ENCODE assay signal across 8 cellular contexts in the genomic region with DNA sequence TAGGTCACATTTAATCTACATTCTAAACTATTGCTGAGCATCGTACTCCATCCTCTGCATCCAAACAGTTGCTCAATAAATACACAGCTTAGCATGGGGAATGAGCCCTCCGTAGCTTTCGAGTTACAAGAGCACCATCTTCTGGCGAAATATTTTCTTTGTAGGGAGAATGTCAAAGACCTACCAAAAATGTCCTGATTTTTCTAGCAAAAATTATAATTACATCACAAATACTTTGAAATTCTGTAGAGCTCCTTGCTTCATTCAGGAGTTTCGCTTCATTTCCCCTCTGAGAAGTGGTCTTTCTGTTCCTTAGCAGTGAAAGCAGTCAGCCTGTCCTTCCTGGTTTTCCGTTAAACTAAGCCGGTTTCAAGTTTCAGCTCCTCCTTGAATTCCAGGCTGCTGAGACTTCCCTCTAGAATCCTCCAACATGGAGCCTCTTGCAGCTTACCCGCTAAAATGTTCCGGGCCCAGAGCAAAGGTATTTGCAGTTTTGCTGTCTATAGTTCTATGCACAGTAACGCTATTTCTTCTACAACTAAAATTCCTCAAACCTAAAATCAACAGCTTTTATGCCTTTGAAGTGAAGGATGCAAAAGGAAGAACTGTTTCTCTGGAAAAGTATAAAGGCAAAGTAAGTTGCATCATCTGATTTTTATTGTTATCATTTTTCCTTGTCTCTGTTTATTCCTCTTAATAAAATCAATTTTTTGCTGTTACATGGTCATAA. TPM values are rescaled to one million over a fixed set of nuclear protein-coding genes. Genes with fewer than 3 reads are reported as not detected.
DNase-seq lines count a peak whose midpoint lies in the region; ATAC-seq, FAIRE-seq and TF ChIP-seq lines count a peak whose summit lies in the region.

A gene with protein sequence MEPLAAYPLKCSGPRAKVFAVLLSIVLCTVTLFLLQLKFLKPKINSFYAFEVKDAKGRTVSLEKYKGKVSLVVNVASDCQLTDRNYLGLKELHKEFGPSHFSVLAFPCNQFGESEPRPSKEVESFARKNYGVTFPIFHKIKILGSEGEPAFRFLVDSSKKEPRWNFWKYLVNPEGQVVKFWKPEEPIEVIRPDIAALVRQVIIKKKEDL (plus strand): TSS at position 409 of the 730 bp plus-strand sequence. CDS start 22 bp downstream, at position 431.

- peak within 1 kb of the TSS; percentile 96 for H3K9ac ChIP-seq in endothelial cell of umbilical vein (replicated peaks; ENCODE audit: extremely low read depth, insufficient read depth, low read length)

- no TSS peak for BruUV-seq in endothelial cell of umbilical vein (replicated peaks; lab: Mats Ljungman, UMichigan)

- no peaks in the 10 kb centered on the region for H3K27me3 ChIP-seq in endothelial cell of umbilical vein (ENCODE audit: control insufficient read depth in 2 of 2, insufficient read depth in 2 of 2, low read length in 2 of 2)

- no peaks in the 10 kb centered on the region for H3K9me1 ChIP-seq in endothelial cell of umbilical vein (replicated peaks; ENCODE audit: control insufficient read depth, extremely low read depth, insufficient read depth, low read length)

- TF ChIP-seq CTCF in RWPE1 (conservative IDR thresholded peaks at IDR 0.05; ENCODE audit: low read depth) (peak; percentile 83), endothelial cell of umbilical vein (IDR thresholded peaks at IDR 0.05; ENCODE audit: extremely low read depth in 1 of 2, insufficient read depth in 1 of 2, low read depth in 1 of 2, low read length in 2 of 2) (peak; percentile 42 to 46), mesothelial cell of epicardium (IDR thresholded peaks at IDR 0.05; ENCODE audit: unreplicated experiment) (no peak)

- ATAC-seq in GM18498 (IDR thresholded peaks at IDR 0.05; ENCODE audit: unreplicated experiment) = no peak

- H3K36me3 ChIP-seq in endothelial cell of umbilical vein (ENCODE audit: control insufficient read depth in 2 of 2, extremely low read depth in 1 of 2, insufficient read depth in 2 of 2, low read length in 2 of 2) (peaks cover 4 to 16% of the 10 kb centered on the region in 2 experiments), urinary bladder (ENCODE audit: insufficient read depth) (no peaks in the 10 kb centered on the region)

- TF ChIP-seq POLR2A in endothelial cell of umbilical vein (IDR thresholded peaks at IDR 0.05; ENCODE audit: low read depth, low read length) = peak; percentile 88

- H4K20me1 ChIP-seq in endothelial cell of umbilical vein (replicated peaks; ENCODE audit: control insufficient read depth, extremely low read depth, insufficient read depth, low read length) = peaks cover 6% of the 10 kb centered on the region

- peak; percentile 80 for FAIRE-seq in endothelial cell of umbilical vein (lab: Jason Lieb, UNC)

- H3K4me3 ChIP-seq in endothelial cell of umbilical vein (replicated peaks in 1 of 3; ENCODE audit: insufficient read depth in 1 of 3, low read depth in 1 of 3, low read length in 3 of 3) (peak within 1 kb of the TSS; percentile 66 to 100 (median 96)), urinary bladder (ENCODE audit: low read depth, low read length) (peak within 1 kb of the TSS; percentile 40)

- no peaks in the 10 kb centered on the region for H3K9me3 ChIP-seq in endothelial cell of umbilical vein (replicated peaks; ENCODE audit: control insufficient read depth, insufficient read depth, low read length)

- H3K27ac ChIP-seq in RWPE1 (no peak within 1 kb of the TSS), endothelial cell of umbilical vein (ENCODE audit: insufficient read depth, low read depth, low read length) (peak within 1 kb of the TSS; percentile 89), urinary bladder (ENCODE audit: low read depth) (no peak within 1 kb of the TSS)

- peaks cover 10% of the 10 kb centered on the region for H3K36me3 Mint-ChIP-seq in mesothelial cell of epicardium

- POLR2A ChIA-PET in RWPE1 (lab: Yijun Ruan, JAX; ENCODE audit: low non-redundant PET) = interaction anchor here (0.9 to 1.3 kb wide), 2 partner anchors 254 to 255 kb away, joined by 4 to 5 read pairs; no protein-coding TSS in a partner anchor
- POLR2A ChIA-PET in endothelial cell of umbilical vein (lab: Charles Lee) = interaction anchor here (0.7 to 1.5 kb wide), 5 partner anchors 12 to 850 kb away, joined by 3 to 8 read pairs (median 5); a partner anchor contains a TSS

- 3% methylated on average over 10 of the region's 10 CpGs for WGBS in urinary bladder

- H3K9me3 Mint-ChIP-seq in mesothelial cell of epicardium = no peaks in the 10 kb centered on the region

- H3K27me3 Mint-ChIP-seq in mesothelial cell of epicardium (ENCODE audit: low read depth) = peaks cover 12% of the 10 kb centered on the region

- H3K4me2 ChIP-seq in endothelial cell of umbilical vein (ENCODE audit: insufficient read depth, low read length) = peak within 1 kb of the TSS; percentile 100

- peaks cover 53% of the 10 kb centered on the region for H3K4me1 ChIP-seq in endothelial cell of umbilical vein (ENCODE audit: control insufficient read depth, extremely low read depth, insufficient read depth, low read length)
- H3K4me1 ChIP-seq in urinary bladder (ENCODE audit: insufficient read depth) = no peaks in the 10 kb centered on the region

- peak; percentile 25 for DNase-seq in COR-L47 (lab: John Stamatoyannopoulos, UW)
- DNase-seq in HS-5 (ENCODE audit: low read depth) = peak; percentile 90
- DNase-seq in RWPE1 (ENCODE audit: low spot score) = peak; percentile 87
- peak; percentile 89 for DNase-seq in endothelial cell of umbilical vein (ENCODE audit: low read depth, low spot score)
- DNase-seq in mesothelial cell of epicardium (ENCODE audit: low spot score in 2 of 2, unreplicated experiment in 2 of 2) = peak in 1 of 2 experiments; percentile 47
- no peak for DNase-seq in middle frontal gyrus (ENCODE audit: extremely low spot score, low spot score)

- H3K27ac Mint-ChIP-seq in mesothelial cell of epicardium = peak within 1 kb of the TSS; percentile 95

- no peak within 1 kb of the TSS for H2AFZ ChIP-seq in endothelial cell of umbilical vein (ENCODE audit: low read depth, low read length)

- peak within 1 kb of the TSS; percentile 93 for H3K4me3 Mint-ChIP-seq in mesothelial cell of epicardium

- dilution Hi-C loops in endothelial cell of umbilical vein (cut with MboI; ENCODE audit: extremely low pct_ligation_motif_present, low sequenced_read_pairs) = loop anchor here (10.0 kb wide), 1 partner anchor 75 kb away; a partner anchor contains a TSS

- peaks cover 34% of the 10 kb centered on the region for H3K79me2 ChIP-seq in endothelial cell of umbilical vein (ENCODE audit: control insufficient read depth, insufficient read depth, low read length)

- intact Hi-C loops in endothelial cell of umbilical vein (cut with micrococcal nuclease) = loop anchor here (1.0 to 2.0 kb wide), 4 partner anchors 175 to 915 kb away; a partner anchor contains a TSS

- CTCF ChIA-PET in RWPE1 (lab: Yijun Ruan, JAX) (interaction anchor here (0.6 to 1.7 kb wide), 37 partner anchors 10 to 1255 kb away, joined by 3 to 54 read pairs (median 4); a partner anchor contains a TSS), endothelial cell of umbilical vein (lab: Charles Lee) (interaction anchor here (0.6 to 4.8 kb wide), 67 partner anchors 9 to 931 kb away, joined by 3 to 480 read pairs (median 5); a partner anchor contains a TSS)

- H3K4me1 Mint-ChIP-seq in mesothelial cell of epicardium = peaks cover 10% of the 10 kb centered on the region

TF ChIP-seq in endothelial cell of umbilical vein, 7 proteins besides CTCF, POLR2A, EP300 and RAD21:
- no peak for TF ChIP-seq MYC (IDR thresholded peaks at IDR 0.05; ENCODE audit: low read depth, low read length)
- peak; percentile 60 for TF ChIP-seq POLR2AphosphoS5 (IDR thresholded peaks at IDR 0.05; ENCODE audit: insufficient read depth, low read depth, low read length)

RNA-seq across cellular contexts. Expression of the gene that starts here (rescaled TPM):
- total RNA-seq in endothelial cell of umbilical vein (147 and 161 TPM in 2 replicates), mesothelial cell of epicardium (86.4 to 90.3 TPM (median 86.8 TPM) in 3 replicates), urinary bladder (120 TPM)
- polyA plus RNA-seq in endothelial cell of umbilical vein (45.1 and 60.1 TPM in 2 replicates), urinary bladder (20.5 TPM)
- 87.7 and 92.3 TPM in 2 replicates for polyA plus RNA-seq in endothelial cell of umbilical vein (2011; cell fraction: cytosol; rRNA removed)
- polyA plus RNA-seq in endothelial cell of umbilical vein (2011; cell fraction: nucleus; rRNA removed) = 48.2 and 69.8 TPM in 2 replicates
- 79.3 and 119 TPM in 2 replicates for polyA plus RNA-seq in endothelial cell of umbilical vein (2012)
- polyA minus RNA-seq in endothelial cell of umbilical vein = 47.5 and 50.8 TPM in 2 replicates
- polyA minus RNA-seq in endothelial cell of umbilical vein (2011; cell fraction: cytosol; rRNA and poly(A)+ RNA removed) = 14.0 TPM
- polyA minus RNA-seq in endothelial cell of umbilical vein (2011; cell fraction: nucleus; rRNA and poly(A)+ RNA removed) = 29.0 and 50.8 TPM in 2 replicates
